In genomic region chr1:115036814-115037535, GRCh38 we compare ENCODE assay signal across 18 cellular contexts. TPM values are rescaled to one million over a fixed set of nuclear protein-coding genes. Genes with fewer than 3 reads are reported as not detected.
A peak's percentile ranks its signal among the peaks of the same experiment; 100 is the strongest.
DNase-seq lines count a peak whose midpoint lies in the region; ATAC-seq, FAIRE-seq and TF ChIP-seq lines count a peak whose summit lies in the region.
"Had no signal": no experiment of that assay in that cellular context is flagged by ENCODE, and none has a peak within 500 bp of the region (broad histone marks: within the 10 kb centered on the region; RNA-seq: fewer than 3 reads in every experiment).

No MANE protein-coding gene starts in this region.

- no peak overlapping the region for H2AFZ ChIP-seq in K562 (ENCODE audit: low read depth, low read length)
- no peak overlapping the region for H2AFZ ChIP-seq in HepG2 (ENCODE audit: low read length)

- H3K27me3 ChIP-seq in K562 (ENCODE audit: control insufficient read depth in 2 of 2, insufficient read depth in 2 of 2, low read length in 2 of 2): no peaks in the 10 kb centered on the region
- H3K27me3 ChIP-seq in HepG2 (ENCODE audit: control insufficient read depth in 1 of 2, insufficient read depth in 2 of 2, low read length in 2 of 2): no peaks in the 10 kb centered on the region
- H3K27me3 ChIP-seq in small intestine (ENCODE audit: control insufficient read depth in 2 of 2, insufficient read depth in 2 of 2, low read length in 2 of 2): no peaks in the 10 kb centered on the region
- no peaks in the 10 kb centered on the region for H3K27me3 ChIP-seq in transverse colon

- TF ChIP-seq RAD21 in K562 (CRISPR knock-in tag; conservative IDR thresholded peaks at IDR 0.05 in 1 of 2, IDR thresholded peaks at IDR 0.05 in 1 of 2) (no peak), HepG2 (CRISPR knock-in tag; IDR thresholded peaks at IDR 0.05) (no peak)

- WGBS in K562 (ENCODE audit: insufficient coverage, low coverage, missing lambda C conversion rate): 1% methylated on average over 4 of the region's 4 CpGs
- 65% methylated on average over 4 of the region's 4 CpGs for WGBS in HepG2 (ENCODE audit: low lambda C conversion rate)
- WGBS in small intestine, 3 donors: 55 to 72% (median 63%) methylated on average over 4 of the region's 4 CpGs
- 51 to 65% methylated on average over 4 of the region's 4 CpGs for WGBS in transverse colon (ENCODE audit: low coverage in 1 of 2), 2 donors

- FAIRE-seq in K562 (lab: Jason Lieb, UNC): peak; percentile 15
- FAIRE-seq in HepG2 (lab: Jason Lieb, UNC): peak; percentile 76
- no peak for FAIRE-seq in small intestine (lab: Jason Lieb, UNC)
- FAIRE-seq: GM19239 had no signal

- H3K27ac ChIP-seq in K562 (ENCODE audit: extremely low read depth, low read depth, low read length) (no peak overlapping the region), HepG2 (ENCODE audit: extremely low read length, insufficient read depth, low read length) (peak overlapping the region; percentile 41), small intestine (ENCODE audit: low read depth in 1 of 2, low read length in 1 of 2) (no peak overlapping the region), transverse colon (no peak overlapping the region)
- H3K27ac ChIP-seq: RWPE1 had no signal

- H3K79me2 ChIP-seq in K562 (ENCODE audit: control insufficient read depth, insufficient read depth, low read length) (no peaks in the 10 kb centered on the region), HepG2 (ENCODE audit: insufficient read depth, low read length) (no peaks in the 10 kb centered on the region)

- H3K4me3 ChIP-seq in K562: no peak overlapping the region
- H3K4me3 ChIP-seq in HepG2 (replicated peaks in 1 of 3; ENCODE audit: insufficient read depth in 1 of 3, low read depth in 2 of 3, low read length in 3 of 3): no peak overlapping the region; a peak in 1 of 6 replicates
- no peak overlapping the region for H3K4me3 ChIP-seq in small intestine (ENCODE audit: low read depth in 1 of 2, low read length in 2 of 2)
- H3K4me3 ChIP-seq in transverse colon: no peak overlapping the region

- CTCF ChIA-PET in K562 (lab: Yijun Ruan, JAX; ENCODE audit: low intra/inter-chr PET ratio) (no interaction called here), HepG2 (lab: Yijun Ruan, JAX; ENCODE audit: low intra/inter-chr PET ratio, low total read pairs) (no interaction called here)

- H4K20me1 ChIP-seq in K562 (replicated peaks; ENCODE audit: control insufficient read depth, insufficient read depth, low read length) (no peaks in the 10 kb centered on the region), HepG2 (ENCODE audit: insufficient read depth, low read length) (no peaks in the 10 kb centered on the region)

- TF ChIP-seq EP300 in K562 (IDR thresholded peaks at IDR 0.05; ENCODE audit: low read length): no peak
- peak in 1 of 2 experiments; percentile 70; a peak in 2 of 4 replicates for TF ChIP-seq EP300 in HepG2 (IDR thresholded peaks at IDR 0.05; ENCODE audit: low read depth in 2 of 2, low read length in 2 of 2)
- TF ChIP-seq EP300 in HepG2 (CRISPR knock-in tag; IDR thresholded peaks at IDR 0.05; ENCODE audit: borderline replicate concordance): no peak
- no peak for TF ChIP-seq EP300 in transverse colon (IDR thresholded peaks at IDR 0.05; ENCODE audit: low read depth)

- intact Hi-C loops in K562 (cut with micrococcal nuclease) (no loop called here), HepG2 (cut with micrococcal nuclease; ENCODE audit: unreplicated experiment) (loop anchor here (10.0 kb wide), 1 partner anchor 252 kb away; the partner anchor contains the start of gene SIKE1), transverse colon (cut with DNase I; ENCODE audit: low total_unique reads) (no loop called here)

- in situ Hi-C loops in K562 (cut with MboI) (no loop called here), HepG2 (cut with HindIII; ENCODE audit: extremely low pct_ligation_motif_present, low pct_unique_long_range_greater_than_20kb) (no loop called here), transverse colon (cut with MboI; ENCODE audit: low pct_ligation_motif_present in 1 of 4, low pct_unique_long_range_greater_than_20kb in 1 of 4, low sequenced_read_pairs in 3 of 4) (no loop called here)

- TF ChIP-seq POLR2A in K562 (conservative IDR thresholded peaks at IDR 0.05) (no peak), HepG2 (IDR thresholded peaks at IDR 0.05; ENCODE audit: insufficient read depth in 1 of 2, low read depth in 2 of 2, low read length in 2 of 2) (no peak), transverse colon (IDR thresholded peaks at IDR 0.05) (no peak)

- no peaks in the 10 kb centered on the region for H3K9me1 ChIP-seq in K562 (ENCODE audit: control insufficient read depth, insufficient read depth, low read length)

- H3K4me1 ChIP-seq in K562 (replicated peaks in 1 of 2; ENCODE audit: control insufficient read depth in 2 of 2, insufficient read depth in 2 of 2, low read length in 2 of 2) (no peaks in the 10 kb centered on the region), HepG2 (ENCODE audit: insufficient read depth, low read length) (peaks cover 29% of the 10 kb centered on the region), small intestine (ENCODE audit: control insufficient read depth in 2 of 2, insufficient read depth in 1 of 2, low read depth in 1 of 2, low read length in 1 of 2) (no peaks in the 10 kb centered on the region), transverse colon (no peaks in the 10 kb centered on the region)

- H3K4me2 ChIP-seq in K562 (ENCODE audit: insufficient read depth, low read length) (no peak overlapping the region), HepG2 (ENCODE audit: low read depth, low read length) (peak overlapping the region; percentile 31)

- BruUV-seq in K562 (replicated peaks; lab: Mats Ljungman, UMichigan) (no TSS peak), HepG2 (replicated peaks; lab: Mats Ljungman, UMichigan) (no TSS peak)

- H3K9me3 ChIP-seq in K562 (replicated peaks; ENCODE audit: control insufficient read depth, insufficient read depth, low read depth, low read length) (no peaks in the 10 kb centered on the region), HepG2 (ENCODE audit: low read length) (no peaks in the 10 kb centered on the region), small intestine (ENCODE audit: control insufficient read depth, low read depth) (no peaks in the 10 kb centered on the region), transverse colon (no peaks in the 10 kb centered on the region)

- ATAC-seq in K562: no peak; the same call in 2 of the 3 replicates
- peak; percentile 97 for ATAC-seq in HepG2
- ATAC-seq: PC-3 had no signal

- H3K9ac ChIP-seq in K562 (ENCODE audit: insufficient read depth in 1 of 2, low read depth in 2 of 2, low read length in 2 of 2): no peak overlapping the region
- H3K9ac ChIP-seq in HepG2 (ENCODE audit: insufficient read depth, low read depth, low read length): no peak overlapping the region

- POLR2A ChIA-PET in K562 (lab: Yijun Ruan, JAX): no interaction called here
- POLR2A ChIA-PET in HepG2 (lab: Yijun Ruan, JAX): no interaction called here

- TF ChIP-seq CTCF in K562 (IDR thresholded peaks at IDR 0.05 in 2 of 3, conservative IDR thresholded peaks at IDR 0.05 in 1 of 3; ENCODE audit: insufficient read depth in 2 of 3, low read depth in 1 of 3, low read length in 3 of 3) (no peak), HepG2 (CRISPR knock-in tag; IDR thresholded peaks at IDR 0.05) (no peak), transverse colon (IDR thresholded peaks at IDR 0.05) (no peak)

- DNase-seq in NCI-H526 (lab: John Stamatoyannopoulos, UW) (peak; percentile 10 to 54), K562 (ENCODE audit: extremely low read depth in 1 of 4, low spot score in 3 of 4) (peak in 2 of 4 experiments; percentile 10 to 14), HepG2 (ENCODE audit: low spot score) (peak; percentile 86), small intestine (peak; percentile 4), NCI-H2227 (lab: John Stamatoyannopoulos, UW; ENCODE audit: unreplicated experiment) (no peak), transverse colon (no peak), EL (no peak)
- DNase-seq: ACHN, AML-193, HFFc6, MM.1S, NCI-H1105, NCI-H1694, PC-3 had no signal

- H3K36me3 ChIP-seq in K562 (ENCODE audit: control insufficient read depth, insufficient read depth, low read length) (no peaks in the 10 kb centered on the region), HepG2 (replicated peaks in 1 of 2; ENCODE audit: control insufficient read depth in 1 of 2, insufficient read depth in 2 of 2, low read length in 2 of 2) (no peaks in the 10 kb centered on the region), small intestine (ENCODE audit: control insufficient read depth in 2 of 2, insufficient read depth in 2 of 2, low read length in 2 of 2) (no peaks in the 10 kb centered on the region), transverse colon (no peaks in the 10 kb centered on the region)

RNA-seq across cellular contexts. Expression of gene TSHB, which starts 7.3 kb away (rescaled TPM):
- not detected in 2 replicates for total RNA-seq in K562 (2011; cell fraction: chromatin; rRNA removed; ENCODE audit: low replicate concordance)
- not detected in 2 replicates for total RNA-seq in K562 (2011; cell fraction: nucleolus; rRNA removed)
- total RNA-seq in K562 (2011; cell fraction: nucleoplasm; rRNA removed): not detected in 2 replicates
- total RNA-seq in K562 (2014; rRNA removed) (not detected in 2 replicates), K562 (2014; rRNA removed; fragmentation: Illumina TruSeq; extraction: Trizol) (not detected in 2 replicates), K562 (2015; rRNA removed; fragmentation: Illumina TruSeq; extraction: Trizol) (not detected in 2 replicates), K562 (2021) (not detected in 2 replicates), HepG2 (2016; rRNA removed; fragmentation: Illumina TruSeq; extraction: Trizol) (not detected in 2 replicates), transverse colon (not detected)
- polyA plus RNA-seq in K562 (2011; rRNA removed) (not detected in 2 replicates), K562 (2014; fragmentation: Illumina TruSeq; extraction: Trizol) (not detected in 2 replicates), K562 (2014; fragmentation: Nextera tagmentation; extraction: Ambion mirVana) (not detected), K562 (2014; rRNA removed) (not detected in 2 replicates), HepG2 (2011; rRNA removed) (not detected in 2 replicates), small intestine (not detected)
- not detected in 2 replicates for polyA plus RNA-seq in K562 (2011; cell fraction: cytosol; rRNA removed)
- polyA plus RNA-seq in K562 (2011; cell fraction: nucleus; rRNA removed): not detected in 2 replicates
- not detected in 2 replicates for polyA plus RNA-seq in K562 (2012)
- polyA minus RNA-seq in K562 (2011; rRNA and poly(A)+ RNA removed): not detected in 2 replicates
- not detected in 2 replicates for polyA minus RNA-seq in K562 (2011; cell fraction: cytosol; rRNA and poly(A)+ RNA removed)
- not detected in 2 replicates for polyA minus RNA-seq in K562 (2011; cell fraction: nucleus; rRNA and poly(A)+ RNA removed)
- total RNA-seq in HepG2 (2016; cell fraction: cytosol; rRNA removed; fragmentation: Illumina TruSeq; extraction: Trizol; ENCODE audit: low read depth): not detected in 2 replicates
- total RNA-seq in HepG2 (2016; cell fraction: insoluble cytoplasmic fraction; rRNA removed; fragmentation: Illumina TruSeq; extraction: Trizol): not detected in 2 replicates
- total RNA-seq in HepG2 (2016; cell fraction: membrane; rRNA removed; fragmentation: Illumina TruSeq; extraction: Trizol): not detected in 2 replicates
- total RNA-seq in HepG2 (2016; cell fraction: nucleus; rRNA removed; fragmentation: Illumina TruSeq; extraction: Trizol): not detected in 2 replicates
- not detected in 2 replicates for polyA plus RNA-seq in HepG2 (2011; cell fraction: cytosol; rRNA removed)
- polyA plus RNA-seq in HepG2 (2011; cell fraction: nucleus; rRNA removed): not detected in 2 replicates
- not detected in 2 replicates for polyA plus RNA-seq in HepG2 (2012)
- polyA plus RNA-seq in HepG2 (2016; cell fraction: cytosol; fragmentation: Illumina TruSeq; extraction: Trizol; ENCODE audit: low read depth): not detected in 2 replicates
- polyA plus RNA-seq in HepG2 (2016; cell fraction: insoluble cytoplasmic fraction; fragmentation: Illumina TruSeq; extraction: Trizol; ENCODE audit: low read depth): not detected in 2 replicates
- polyA plus RNA-seq in HepG2 (2016; cell fraction: membrane; fragmentation: Illumina TruSeq; extraction: Trizol; ENCODE audit: low read depth): not detected in 2 replicates
- polyA plus RNA-seq in HepG2 (2016; cell fraction: nucleus; fragmentation: Illumina TruSeq; extraction: Trizol; ENCODE audit: insufficient read depth, low read depth): not detected in 2 replicates
- polyA minus RNA-seq in HepG2 (2011; rRNA and poly(A)+ RNA removed; ENCODE audit: low replicate concordance): not detected in 2 replicates
- not detected in 2 replicates for polyA minus RNA-seq in HepG2 (2011; cell fraction: cytosol; rRNA and poly(A)+ RNA removed)
- polyA minus RNA-seq in HepG2 (2011; cell fraction: nucleus; rRNA and poly(A)+ RNA removed): not detected in 2 replicates
- total RNA-seq: H4, HFFc6, PC-3, SK-MEL-5 had no signal

RNA-seq across cellular contexts. Expression of gene TSPAN2, which starts 52.3 kb away (rescaled TPM):
- total RNA-seq in K562 (2011; cell fraction: chromatin; rRNA removed; ENCODE audit: low replicate concordance): not detected in 2 replicates
- total RNA-seq in K562 (2011; cell fraction: nucleolus; rRNA removed): not detected in 2 replicates
- total RNA-seq in K562 (2011; cell fraction: nucleoplasm; rRNA removed): not detected in 2 replicates
- total RNA-seq in K562 (2014; rRNA removed) (not detected in 2 replicates), K562 (2014; rRNA removed; fragmentation: Illumina TruSeq; extraction: Trizol) (not detected in 2 replicates), K562 (2015; rRNA removed; fragmentation: Illumina TruSeq; extraction: Trizol) (not detected in 2 replicates), K562 (2021) (not detected in 2 replicates), HepG2 (2016; rRNA removed; fragmentation: Illumina TruSeq; extraction: Trizol) (not detected in 2 replicates), transverse colon (10 to 100 TPM; 10.8 to 16.4 (median 11.7) TPM)
- polyA plus RNA-seq in K562 (2011; rRNA removed) (not detected in 2 replicates), K562 (2014; fragmentation: Illumina TruSeq; extraction: Trizol) (not detected in 2 replicates), K562 (2014; fragmentation: Nextera tagmentation; extraction: Ambion mirVana) (not detected), K562 (2014; rRNA removed) (not detected in 2 replicates), HepG2 (2011; rRNA removed) (not detected in 2 replicates), small intestine (1 to 10 TPM in 2 of 3 donors, not detected in 1; 1.4 to 5.5 TPM)
- not detected in 2 replicates for polyA plus RNA-seq in K562 (2011; cell fraction: cytosol; rRNA removed)
- not detected in 2 replicates for polyA plus RNA-seq in K562 (2011; cell fraction: nucleus; rRNA removed)
- not detected in 2 replicates for polyA plus RNA-seq in K562 (2012)
- polyA minus RNA-seq in K562 (2011; rRNA and poly(A)+ RNA removed): not detected in 2 replicates
- not detected in 2 replicates for polyA minus RNA-seq in K562 (2011; cell fraction: cytosol; rRNA and poly(A)+ RNA removed)
- polyA minus RNA-seq in K562 (2011; cell fraction: nucleus; rRNA and poly(A)+ RNA removed): not detected in 2 replicates
- total RNA-seq in HepG2 (2016; cell fraction: cytosol; rRNA removed; fragmentation: Illumina TruSeq; extraction: Trizol; ENCODE audit: low read depth): not detected in 2 replicates
- total RNA-seq in HepG2 (2016; cell fraction: insoluble cytoplasmic fraction; rRNA removed; fragmentation: Illumina TruSeq; extraction: Trizol): not detected in 2 replicates
- total RNA-seq in HepG2 (2016; cell fraction: membrane; rRNA removed; fragmentation: Illumina TruSeq; extraction: Trizol): not detected in 2 replicates
- not detected in 2 replicates for total RNA-seq in HepG2 (2016; cell fraction: nucleus; rRNA removed; fragmentation: Illumina TruSeq; extraction: Trizol)
- polyA plus RNA-seq in HepG2 (2011; cell fraction: cytosol; rRNA removed): not detected in 2 replicates
- not detected in 2 replicates for polyA plus RNA-seq in HepG2 (2011; cell fraction: nucleus; rRNA removed)
- polyA plus RNA-seq in HepG2 (2012): not detected in 2 replicates
- not detected in 2 replicates for polyA plus RNA-seq in HepG2 (2016; cell fraction: cytosol; fragmentation: Illumina TruSeq; extraction: Trizol; ENCODE audit: low read depth)
- polyA plus RNA-seq in HepG2 (2016; cell fraction: insoluble cytoplasmic fraction; fragmentation: Illumina TruSeq; extraction: Trizol; ENCODE audit: low read depth): not detected in 2 replicates
- polyA plus RNA-seq in HepG2 (2016; cell fraction: membrane; fragmentation: Illumina TruSeq; extraction: Trizol; ENCODE audit: low read depth): not detected in 2 replicates
- not detected in 2 replicates for polyA plus RNA-seq in HepG2 (2016; cell fraction: nucleus; fragmentation: Illumina TruSeq; extraction: Trizol; ENCODE audit: insufficient read depth, low read depth)
- polyA minus RNA-seq in HepG2 (2011; rRNA and poly(A)+ RNA removed; ENCODE audit: low replicate concordance): not detected in 2 replicates
- not detected in 2 replicates for polyA minus RNA-seq in HepG2 (2011; cell fraction: cytosol; rRNA and poly(A)+ RNA removed)
- not detected in 2 replicates for polyA minus RNA-seq in HepG2 (2011; cell fraction: nucleus; rRNA and poly(A)+ RNA removed)
- total RNA-seq: SK-MEL-5 had no signal

Comparison
In these comparisons a context has a peak if more than half of its experiments do, and no peak if none do; other contexts are left out.
1. DNase-seq: peak in NCI-H526 (2 of 2), HepG2 (single experiment) and small intestine (single experiment); none in NCI-H2227 (single experiment), transverse colon (single experiment) and EL (single experiment).
2. RNA of gene TSPAN2, which starts 52.3 kb away (total RNA-seq): 10.8 to 16.4 TPM in transverse colon; not detected in K562 and not detected in HepG2; every median in the first group is over 10 times any median in the second.